Comparison of ENCODE assay signal across 8 cellular contexts in the genomic region with DNA sequence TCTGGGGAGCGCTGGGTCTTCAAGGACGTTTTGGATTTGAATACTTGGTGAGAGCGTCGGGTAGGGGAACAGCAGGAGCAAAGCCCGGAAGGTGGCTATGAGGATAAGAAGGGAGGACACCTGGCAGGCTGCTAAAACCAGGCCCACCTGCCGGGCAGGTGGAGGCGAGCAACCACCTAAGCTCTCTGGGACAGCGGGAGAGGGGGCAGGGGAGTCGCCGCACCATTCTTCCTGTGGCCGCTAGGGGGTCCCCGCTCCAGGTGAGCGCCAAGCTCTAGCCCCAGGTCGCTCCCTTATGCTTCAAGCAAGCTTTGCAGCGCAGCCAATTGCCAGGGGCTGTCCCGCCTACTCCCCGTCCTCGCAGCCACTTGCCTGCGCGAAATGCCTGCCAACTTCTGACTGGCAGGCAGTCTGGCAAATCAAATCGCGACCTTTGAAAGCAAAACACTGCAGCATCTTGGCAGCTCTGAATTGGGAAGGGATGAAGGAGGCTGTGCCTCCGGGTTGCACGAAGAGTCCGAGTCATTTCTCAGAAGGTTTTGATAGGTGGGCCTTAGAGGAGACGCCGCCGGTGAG. TPM values are rescaled to one million over a fixed set of nuclear protein-coding genes. Genes with fewer than 3 reads are reported as not detected.
A peak's percentile ranks its signal among the peaks of the same experiment; 100 is the strongest.
DNase-seq lines count a peak whose midpoint lies in the region; ATAC-seq and TF ChIP-seq lines count a peak whose summit lies in the region.

A gene (plus strand): TSS at position 469 of the 576 bp plus-strand sequence. CDS start 3,746 bp downstream, outside the sequence.

- H3K4me1 ChIP-seq in duodenal mucosa (ENCODE audit: control insufficient read depth in 1 of 2, insufficient read depth in 2 of 2, low read length in 2 of 2): peaks cover 43 to 61% of the 10 kb centered on the region in 2 donors

- WGBS in lower leg skin, 2 donors: 1 to 4% methylated on average over 28 of the region's 28 CpGs

- peaks cover 42% of the 10 kb centered on the region for H3K36me3 Mint-ChIP-seq in CD4-positive, alpha-beta T cell (ENCODE audit: low read depth)
- H3K36me3 Mint-ChIP-seq in activated CD4-positive, alpha-beta memory T cell treated with anti-CD3 and anti-CD28 coated beads for 36 hours: peaks cover 16% of the 10 kb centered on the region

- POLR2A ChIA-PET in CD4-positive, alpha-beta T cell (lab: Charles Lee): interaction anchor here (0.6 to 8.9 kb wide), 27 partner anchors 9 to 817 kb away, joined by 3 to 205 read pairs (median 5); a partner anchor contains a TSS
- POLR2A ChIA-PET in activated CD4-positive, alpha-beta memory T cell treated with anti-CD3 and anti-CD28 coated beads for 36 hours (lab: Charles Lee): interaction anchor here (0.7 to 4.0 kb wide), 11 partner anchors 8 to 456 kb away, joined by 3 to 36 read pairs (median 3); a partner anchor contains a TSS

- intact Hi-C loops in CD4-positive, alpha-beta T cell (cut with DNase I, micrococcal nuclease): loop anchor here (1.0 to 5.0 kb wide), 11 partner anchors 67 to 227 kb away; a partner anchor contains a TSS
- intact Hi-C loops in activated CD4-positive, alpha-beta memory T cell treated with anti-CD3 and anti-CD28 coated beads for 36 hours (cut with micrococcal nuclease): loop anchor here (1.0 to 10.0 kb wide), 11 partner anchors 66 to 819 kb away; a partner anchor contains a TSS
- intact Hi-C loops in lower leg skin (cut with DNase I; ENCODE audit: low total_unique reads): no loop called here

- H3K27ac Mint-ChIP-seq in CD4-positive, alpha-beta T cell: peak within 1 kb of the TSS; percentile 91
- H3K27ac Mint-ChIP-seq in activated CD4-positive, alpha-beta memory T cell treated with anti-CD3 and anti-CD28 coated beads for 36 hours: peak within 1 kb of the TSS; percentile 89

- peak; percentile 87 for TF ChIP-seq CTCF in CD4-positive, alpha-beta T cell (IDR thresholded peaks at IDR 0.05)
- peak in 1 of 3 donors; percentile 67 for TF ChIP-seq CTCF in lower leg skin (IDR thresholded peaks at IDR 0.05)

- H3K9ac ChIP-seq in duodenal mucosa (ENCODE audit: low read depth in 1 of 2, low read length in 2 of 2): peak within 1 kb of the TSS; percentile 73 to 77

- H3K27ac ChIP-seq in CD4-positive, alpha-beta T cell (ENCODE audit: low read depth, low read length): peak within 1 kb of the TSS; percentile 50
- peak within 1 kb of the TSS; percentile 34 for H3K27ac ChIP-seq in duodenal mucosa (ENCODE audit: low read depth, low read length)

- no peaks in the 10 kb centered on the region for H3K9me3 Mint-ChIP-seq in CD4-positive, alpha-beta T cell
- no peaks in the 10 kb centered on the region for H3K9me3 Mint-ChIP-seq in activated CD4-positive, alpha-beta memory T cell treated with anti-CD3 and anti-CD28 coated beads for 36 hours

- no peaks in the 10 kb centered on the region for H3K27me3 Mint-ChIP-seq in CD4-positive, alpha-beta T cell
- no peaks in the 10 kb centered on the region for H3K27me3 Mint-ChIP-seq in activated CD4-positive, alpha-beta memory T cell treated with anti-CD3 and anti-CD28 coated beads for 36 hours

- peaks cover 79% of the 10 kb centered on the region for H3K4me1 Mint-ChIP-seq in CD4-positive, alpha-beta T cell (ENCODE audit: low read depth)
- H3K4me1 Mint-ChIP-seq in activated CD4-positive, alpha-beta memory T cell treated with anti-CD3 and anti-CD28 coated beads for 36 hours (ENCODE audit: low read depth): peaks cover 51% of the 10 kb centered on the region

- CTCF ChIA-PET in CD4-positive, alpha-beta T cell (lab: Charles Lee): interaction anchor here (0.6 to 2.8 kb wide), 38 partner anchors 9 to 456 kb away, joined by 3 to 45 read pairs (median 6); a partner anchor contains a TSS
- CTCF ChIA-PET in activated CD4-positive, alpha-beta memory T cell treated with anti-CD3 and anti-CD28 coated beads for 36 hours (lab: Charles Lee): interaction anchor here (0.6 to 8.8 kb wide), 55 partner anchors 10 to 419 kb away, joined by 3 to 107 read pairs (median 5); a partner anchor contains a TSS

- peak within 1 kb of the TSS; percentile 97 for H3K4me3 Mint-ChIP-seq in CD4-positive, alpha-beta T cell
- H3K4me3 Mint-ChIP-seq in activated CD4-positive, alpha-beta memory T cell treated with anti-CD3 and anti-CD28 coated beads for 36 hours: peak within 1 kb of the TSS; percentile 98

- H3K9me3 ChIP-seq in CD4-positive, alpha-beta T cell (ENCODE audit: control insufficient read depth, low read length): no peaks in the 10 kb centered on the region
- no peaks in the 10 kb centered on the region for H3K9me3 ChIP-seq in duodenal mucosa (ENCODE audit: control insufficient read depth in 1 of 2, low read length in 2 of 2)

- peak; percentile 94 for ATAC-seq in CD4-positive, alpha-beta T cell (ENCODE audit: poor library complexity)
- peak; percentile 88 for ATAC-seq in GM19438 (IDR thresholded peaks at IDR 0.05; ENCODE audit: low read depth, unreplicated experiment)
- ATAC-seq in HG03575 (IDR thresholded peaks at IDR 0.05; ENCODE audit: extremely low read depth, insufficient number of reproducible peaks, low FRiP score, unreplicated experiment): peak; percentile 72

- peak; percentile 92 to 99 (median 96) for DNase-seq in CD4-positive, alpha-beta T cell
- peak; percentile 99 for DNase-seq in NCI-H82 (lab: John Stamatoyannopoulos, UW)
- peak; percentile 99 for DNase-seq in activated CD4-positive, alpha-beta memory T cell treated with anti-CD3 and anti-CD28 coated beads for 36 hours
- DNase-seq in lower leg skin (ENCODE audit: low spot score in 2 of 2): peak; percentile 97 to 99
- DNase-seq in stimulated activated CD4-positive, alpha-beta T cell treated with anti-CD3 and anti-CD28 coated beads, Interleukin-4, amount 100 ng/mL, for 48 hours (ENCODE audit: low read depth in 2 of 2): peak; percentile 94 to 98

- H3K36me3 ChIP-seq in duodenal mucosa (ENCODE audit: control insufficient read depth in 1 of 2, insufficient read depth in 2 of 2, low read length in 2 of 2): peaks cover 0 to 8% of the 10 kb centered on the region in 2 donors

- H3K27me3 ChIP-seq in CD4-positive, alpha-beta T cell (ENCODE audit: control insufficient read depth, insufficient read depth, low read length): no peaks in the 10 kb centered on the region
- no peaks in the 10 kb centered on the region for H3K27me3 ChIP-seq in duodenal mucosa (ENCODE audit: control insufficient read depth in 1 of 2, insufficient read depth in 2 of 2, low read length in 2 of 2)

- H3K4me3 ChIP-seq in duodenal mucosa (ENCODE audit: low read depth in 1 of 2, low read length in 2 of 2) (peak within 1 kb of the TSS; percentile 90 to 95), lower leg skin (ENCODE audit: low read depth, poor library complexity, severe bottlenecking) (peak within 1 kb of the TSS; percentile 55)

- no peak for TF ChIP-seq POLR2A in lower leg skin (IDR thresholded peaks at IDR 0.05)

RNA-seq across cellular contexts. Expression of the gene that starts here (rescaled TPM):
- total RNA-seq in CD4-positive, alpha-beta T cell: 10 to 100 TPM; 26.3 to 29.8 TPM
- 10 to 100 TPM; 39.3 to 42.4 TPM for total RNA-seq in activated CD4-positive, alpha-beta memory T cell treated with anti-CD3 and anti-CD28 coated beads for 36 hours
- 10 to 100 TPM; 37.3 to 67.1 (median 57.5) TPM for total RNA-seq in lower leg skin

Comparison
In these comparisons a context has a peak if more than half of its experiments do, and no peak if none do; other contexts are left out.
1. Peak in every context shown above with its lines: DNase-seq, ATAC-seq, H3K4me3 ChIP-seq and H3K27ac ChIP-seq.